Comparison of ENCODE assay signal across 10 cellular contexts in the genomic region with DNA sequence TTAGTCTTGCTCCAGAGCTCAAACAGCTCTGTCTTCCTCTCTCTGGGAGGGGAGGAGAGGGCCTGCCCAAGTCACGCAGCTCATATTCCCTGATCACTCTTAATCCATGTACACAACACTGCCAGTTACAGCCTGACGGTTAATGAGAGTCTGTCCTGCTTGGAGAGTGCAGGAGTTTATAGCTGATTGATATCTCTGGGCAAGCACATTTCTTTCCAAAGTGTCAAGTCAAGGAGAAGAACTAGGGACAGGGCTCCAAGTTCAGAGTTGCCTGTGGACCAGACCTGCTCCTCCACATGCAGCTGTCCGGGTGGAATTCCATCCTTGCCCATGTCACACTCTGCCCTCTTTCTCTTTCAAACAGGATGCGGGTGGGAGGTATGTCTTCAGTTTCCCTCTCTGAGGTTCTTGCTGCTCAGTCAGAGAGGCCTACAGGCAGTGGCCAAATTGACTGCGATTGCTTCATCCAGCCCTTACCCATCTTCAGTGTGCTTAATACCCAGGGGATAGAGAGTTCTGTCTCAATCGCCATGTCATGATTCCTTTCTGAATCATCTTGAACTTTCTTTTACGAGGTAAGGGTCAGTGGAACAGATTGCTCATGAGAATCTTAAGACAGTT. TPM values are rescaled to one million over a fixed set of nuclear protein-coding genes. Genes with fewer than 3 reads are reported as not detected.
A peak's percentile ranks its signal among the peaks of the same experiment; 100 is the strongest.
DNase-seq lines count a peak whose midpoint lies in the region; ATAC-seq, FAIRE-seq and TF ChIP-seq lines count a peak whose summit lies in the region.
"Had no signal": no experiment of that assay in that cellular context is flagged by ENCODE, and none has a peak within 500 bp of the region (broad histone marks: within the 10 kb centered on the region; RNA-seq: fewer than 3 reads in every experiment).

No MANE protein-coding gene starts in this region.

- no peaks in the 10 kb centered on the region for H3K4me1 ChIP-seq in neural progenitor cell

- no peaks in the 10 kb centered on the region for H3K79me2 ChIP-seq in neural progenitor cell (ENCODE audit: low read depth)

- CTCF ChIA-PET in activated CD8-positive, alpha-beta memory T cell treated with anti-CD3 and anti-CD28 coated beads, Interleukin-2, amount 10 ng/mL, durations not matched to agents 7 days and 5 days (lab: Charles Lee) = interaction anchor here (0.6 to 2.0 kb wide), 2 partner anchors 14 to 140 kb away, joined by 4 to 9 read pairs; no protein-coding TSS in a partner anchor

- peaks cover 9% of the 10 kb centered on the region for H3K27me3 Mint-ChIP-seq in neural progenitor cell (ENCODE audit: insufficient read depth, low read depth)
- H3K27me3 Mint-ChIP-seq in activated CD8-positive, alpha-beta memory T cell treated with anti-CD3 and anti-CD28 coated beads, Interleukin-2, amount 10 ng/mL, durations not matched to agents 7 days and 5 days = peaks cover 42% of the 10 kb centered on the region

- H3K27ac Mint-ChIP-seq in neural progenitor cell = peak overlapping the region; percentile 8
- H3K27ac Mint-ChIP-seq in activated CD8-positive, alpha-beta memory T cell treated with anti-CD3 and anti-CD28 coated beads, Interleukin-2, amount 10 ng/mL, durations not matched to agents 7 days and 5 days = no peak overlapping the region
- H3K27ac Mint-ChIP-seq: type B pancreatic cell had no signal

- no peaks in the 10 kb centered on the region for H3K4me1 Mint-ChIP-seq in neural progenitor cell
- no peaks in the 10 kb centered on the region for H3K4me1 Mint-ChIP-seq in activated CD8-positive, alpha-beta memory T cell treated with anti-CD3 and anti-CD28 coated beads, Interleukin-2, amount 10 ng/mL, durations not matched to agents 7 days and 5 days

- no peak overlapping the region for H2AFZ ChIP-seq in neural progenitor cell (replicated peaks)

- H4K20me1 ChIP-seq in neural progenitor cell (ENCODE audit: low read depth) = no peaks in the 10 kb centered on the region

- TF ChIP-seq POLR2A in H54 (IDR thresholded peaks at IDR 0.05; ENCODE audit: low read depth, low read length) = no peak

- no peaks in the 10 kb centered on the region for H3K36me3 ChIP-seq in neural progenitor cell

- H3K4me3 Mint-ChIP-seq in neural progenitor cell = no peak overlapping the region
- no peak overlapping the region for H3K4me3 Mint-ChIP-seq in activated CD8-positive, alpha-beta memory T cell treated with anti-CD3 and anti-CD28 coated beads, Interleukin-2, amount 10 ng/mL, durations not matched to agents 7 days and 5 days
- H3K4me3 Mint-ChIP-seq: type B pancreatic cell had no signal

- FAIRE-seq in H54 (lab: Jason Lieb, UNC) = no peak
- FAIRE-seq: GM19239 had no signal

- ATAC-seq in esophagus mucosa = peak; percentile 11
- ATAC-seq in activated CD8-positive, alpha-beta memory T cell treated with anti-CD3 and anti-CD28 coated beads, Interleukin-2, amount 10 ng/mL, durations not matched to agents 7 days and 5 days = no peak
- no peak for ATAC-seq in GM18867 (IDR thresholded peaks at IDR 0.05; ENCODE audit: unreplicated experiment)

- peak; percentile 10 to 13 for DNase-seq in AML-193 (lab: John Stamatoyannopoulos, UW)
- peak; percentile 96 for DNase-seq in MV-4-11 (lab: John Stamatoyannopoulos, UW)
- DNase-seq in neural progenitor cell (ENCODE audit: low spot score) = no peak
- no peak for DNase-seq in activated CD8-positive, alpha-beta memory T cell treated with anti-CD3 and anti-CD28 coated beads, Interleukin-2, amount 10 ng/mL, durations not matched to agents 7 days and 5 days
- no peak for DNase-seq in NCI-H526 (lab: John Stamatoyannopoulos, UW)
- no peak for DNase-seq in H54 (ENCODE audit: insufficient read length, low spot score)

- H3K27ac ChIP-seq in neural progenitor cell = no peak overlapping the region

- no peaks in the 10 kb centered on the region for H3K36me3 Mint-ChIP-seq in neural progenitor cell
- H3K36me3 Mint-ChIP-seq in activated CD8-positive, alpha-beta memory T cell treated with anti-CD3 and anti-CD28 coated beads, Interleukin-2, amount 10 ng/mL, durations not matched to agents 7 days and 5 days = no peaks in the 10 kb centered on the region
- H3K36me3 Mint-ChIP-seq: type B pancreatic cell had no signal

- TF ChIP-seq CTCF in neural progenitor cell (IDR thresholded peaks at IDR 0.05) = no peak

- H3K9me3 Mint-ChIP-seq in neural progenitor cell = peaks cover 3% of the 10 kb centered on the region
- H3K9me3 Mint-ChIP-seq in activated CD8-positive, alpha-beta memory T cell treated with anti-CD3 and anti-CD28 coated beads, Interleukin-2, amount 10 ng/mL, durations not matched to agents 7 days and 5 days (ENCODE audit: low read depth) = no peaks in the 10 kb centered on the region
- H3K9me3 Mint-ChIP-seq: type B pancreatic cell had no signal

- H3K4me3 ChIP-seq in neural progenitor cell = no peak overlapping the region

- H3K9me3 ChIP-seq in neural progenitor cell (ENCODE audit: low read depth) = no peaks in the 10 kb centered on the region

- H3F3A ChIP-seq in neural progenitor cell (ENCODE audit: low read depth) = no peaks in the 10 kb centered on the region

- no peaks in the 10 kb centered on the region for H3K27me3 ChIP-seq in neural progenitor cell

- no peak overlapping the region for H3K4me2 ChIP-seq in neural progenitor cell

- no peak overlapping the region for H3K9ac ChIP-seq in neural progenitor cell

RNA-seq across cellular contexts. Expression of a gene that starts 54.5 kb away (rescaled TPM):
- 16.6 TPM for total RNA-seq in esophagus mucosa
- 28.8 and 46.5 TPM in 2 replicates for total RNA-seq in neural progenitor cell (ENCODE audit: low replicate concordance)
- 1 to 10 TPM; 3.5 to 9.9 TPM for total RNA-seq in activated CD8-positive, alpha-beta memory T cell treated with anti-CD3 and anti-CD28 coated beads, Interleukin-2, amount 10 ng/mL, durations not matched to agents 7 days and 5 days

Comparison
In these comparisons a context has a peak if more than half of its experiments do, and no peak if none do; other contexts are left out.
1. DNase-seq: peak in AML-193 (2 of 2) and MV-4-11 (single experiment); none in neural progenitor cell (single experiment), activated CD8-positive, alpha-beta memory T cell treated with anti-CD3 and anti-CD28 coated beads, Interleukin-2, amount 10 ng/mL, durations not matched to agents 7 days and 5 days (single experiment), NCI-H526 (0 of 2) and H54 (single experiment).